Comparison of ENCODE assay signal across 21 cellular contexts in genomic region chr10:100735345-100736143, GRCh38. TPM values are rescaled to one million over a fixed set of nuclear protein-coding genes. Genes with fewer than 3 reads are reported as not detected.
DNase-seq lines count a peak whose midpoint lies in the region; ATAC-seq and TF ChIP-seq lines count a peak whose summit lies in the region.
"Had no signal": no experiment of that assay in that cellular context is flagged by ENCODE, and none has a peak within 500 bp of the region (broad histone marks: within the 10 kb centered on the region; RNA-seq: fewer than 3 reads in every experiment).

No MANE protein-coding gene starts in this region.

- H3K4me1 Mint-ChIP-seq in activated T-cell treated with anti-CD3 and anti-CD28 coated beads, Interleukin-2, amount 50 U/mL, for 4 hours (ENCODE audit: low read depth), result peaks cover 42% of the 10 kb centered on the region
- peaks cover 31 to 44% of the 10 kb centered on the region in 2 donors for H3K4me1 Mint-ChIP-seq in effector memory CD8-positive, alpha-beta T cell (ENCODE audit: low read depth in 2 of 2)
- H3K4me1 Mint-ChIP-seq in memory B cell, result peaks cover 22% of the 10 kb centered on the region

- no peak for TF ChIP-seq POLR2A in spleen (IDR thresholded peaks at IDR 0.05)

- H3K27me3 Mint-ChIP-seq in activated T-cell treated with anti-CD3 and anti-CD28 coated beads, Interleukin-2, amount 50 U/mL, for 4 hours (ENCODE audit: low read depth), result peaks cover 94% of the 10 kb centered on the region
- peaks cover 82 to 100% of the 10 kb centered on the region in 2 donors for H3K27me3 Mint-ChIP-seq in effector memory CD8-positive, alpha-beta T cell
- peaks cover 40% of the 10 kb centered on the region for H3K27me3 Mint-ChIP-seq in memory B cell

- H3K27me3 ChIP-seq in spleen (replicated peaks in 1 of 7), result peaks cover 10 to 100% (median 96%) of the 10 kb centered on the region in 7 donors

- no peaks in the 10 kb centered on the region for H3K36me3 Mint-ChIP-seq in activated T-cell treated with anti-CD3 and anti-CD28 coated beads, Interleukin-2, amount 50 U/mL, for 4 hours (ENCODE audit: insufficient read depth)
- H3K36me3 Mint-ChIP-seq in effector memory CD8-positive, alpha-beta T cell (ENCODE audit: insufficient read depth), result peaks cover 3% of the 10 kb centered on the region
- peaks cover 2% of the 10 kb centered on the region for H3K36me3 Mint-ChIP-seq in memory B cell
- H3K36me3 Mint-ChIP-seq: activated naive CD8-positive, alpha-beta T cell; CD4-positive, alpha-beta memory T cell had no signal

- H3K4me1 ChIP-seq in spleen, result peaks cover 17 to 54% (median 38%) of the 10 kb centered on the region in 6 donors

- ATAC-seq in activated T-cell treated with anti-CD3 and anti-CD28 coated beads, Interleukin-2, amount 50 U/mL, for 4 hours, result peak; percentile 27 to 29
- ATAC-seq in effector memory CD8-positive, alpha-beta T cell (replicated peaks), result peak; percentile 35
- ATAC-seq in memory B cell (ENCODE audit: low read depth) (no peak), GM18498 (IDR thresholded peaks at IDR 0.05; ENCODE audit: unreplicated experiment) (no peak)

- H3K9me3 Mint-ChIP-seq in activated T-cell treated with anti-CD3 and anti-CD28 coated beads, Interleukin-2, amount 50 U/mL, for 4 hours, result no peaks in the 10 kb centered on the region
- no peaks in the 10 kb centered on the region for H3K9me3 Mint-ChIP-seq in effector memory CD8-positive, alpha-beta T cell
- no peaks in the 10 kb centered on the region for H3K9me3 Mint-ChIP-seq in memory B cell
- H3K9me3 Mint-ChIP-seq: T-helper 2 cell treated with Interferon-gamma antibody and Interleukin-4, amounts not matched to agents 5 μg/mL and 100 μg/mL, for 36 hours had no signal

- no peak for DNase-seq in activated T-cell treated with anti-CD3 and anti-CD28 coated beads, Interleukin-2, amount 50 U/mL, for 4 hours
- no peak for DNase-seq in activated T-cell treated with anti-CD3 and anti-CD28 coated beads, Interleukin-2, amount 50 U/mL, for 1 hour
- DNase-seq in effector memory CD8-positive, alpha-beta T cell, result no peak
- no peak for DNase-seq in memory B cell (ENCODE audit: low spot score in 2 of 2)
- peak; percentile 61 for DNase-seq in spleen
- DNase-seq in AG08395 (ENCODE audit: low spot score), result no peak
- no peak for DNase-seq in stimulated activated naive CD4-positive, alpha-beta T cell (lab: John Stamatoyannopoulos, UW)
- DNase-seq: activated CD4-positive, alpha-beta T cell treated with anti-CD3 and anti-CD28 coated beads for 1 hour; activated CD8-positive, alpha-beta memory T cell treated with anti-CD3 and anti-CD28 coated beads, Interleukin-2, amount 50 U/mL, for 48 hours; CD4-positive, alpha-beta memory T cell; hypothalamus; left ventricle myocardium inferior; NCI-H1436; NCI-H446; SIG-M5; substantia nigra had no signal

- no peak overlapping the region for H3K4me3 Mint-ChIP-seq in activated T-cell treated with anti-CD3 and anti-CD28 coated beads, Interleukin-2, amount 50 U/mL, for 4 hours
- H3K4me3 Mint-ChIP-seq in effector memory CD8-positive, alpha-beta T cell, result peak overlapping the region; percentile 14 to 51
- H3K4me3 Mint-ChIP-seq in memory B cell, result no peak overlapping the region
- H3K4me3 Mint-ChIP-seq: activated naive CD8-positive, alpha-beta T cell had no signal

- intact Hi-C loops in spleen (cut with DNase I; ENCODE audit: low total_unique reads), result no loop called here

- WGBS in spleen, 5 donors, result 6 to 10% (median 7%) methylated on average over 38 to 73 of the region's 73 CpGs

- H3K4me3 ChIP-seq in spleen, result peak overlapping the region in 2 of 8 donors; percentile 5 to 15
- H3K4me3 ChIP-seq: breast epithelium, left ventricle myocardium inferior had no signal

- no peak for TF ChIP-seq CTCF in spleen (IDR thresholded peaks at IDR 0.05 in 8 of 11, conservative IDR thresholded peaks at IDR 0.05 in 3 of 11)

- no peaks in the 10 kb centered on the region for H3K36me3 ChIP-seq in spleen
- H3K36me3 ChIP-seq: breast epithelium, left ventricle myocardium inferior had no signal

- no peak overlapping the region for H3K27ac Mint-ChIP-seq in effector memory CD8-positive, alpha-beta T cell
- H3K27ac Mint-ChIP-seq in memory B cell, result peak overlapping the region; percentile 35
- H3K27ac Mint-ChIP-seq: activated naive CD8-positive, alpha-beta T cell; CD4-positive, alpha-beta memory T cell had no signal

- H3K27ac ChIP-seq in spleen, result no peak overlapping the region
- H3K27ac ChIP-seq: breast epithelium, left ventricle myocardium inferior had no signal

- H3K9me3 ChIP-seq in spleen, result no peaks in the 10 kb centered on the region
- H3K9me3 ChIP-seq: breast epithelium, left ventricle myocardium inferior had no signal

RNA-seq across cellular contexts. Expression of gene PAX2, which starts 9.8 kb away (rescaled TPM):
- total RNA-seq in activated T-cell treated with anti-CD3 and anti-CD28 coated beads, Interleukin-2, amount 50 U/mL, for 4 hours, result not detected
- total RNA-seq in spleen, result not detected
- polyA plus RNA-seq in spleen, result not detected
- total RNA-seq: CD4-positive, alpha-beta memory T cell; fibroblast of lung; left ventricle myocardium inferior had no signal
- polyA plus RNA-seq: CD4-positive, alpha-beta memory T cell; fibroblast of lung had no signal

Comparison
In these comparisons a context has a peak if more than half of its experiments do, and no peak if none do; other contexts are left out.
1. ATAC-seq: peak in activated T-cell treated with anti-CD3 and anti-CD28 coated beads, Interleukin-2, amount 50 U/mL, for 4 hours (2 of 2) and effector memory CD8-positive, alpha-beta T cell (single experiment); none in memory B cell (single experiment) and GM18498 (single experiment).
2. H3K4me3 Mint-ChIP-seq: peak in effector memory CD8-positive, alpha-beta T cell (2 of 2); none in activated T-cell treated with anti-CD3 and anti-CD28 coated beads, Interleukin-2, amount 50 U/mL, for 4 hours (single experiment) and memory B cell (single experiment).